In genomic region chr2:166984797-166985196, GRCh38 we compare ENCODE assay signal across 14 cellular contexts.
A peak's percentile ranks its signal among the peaks of the same experiment; 100 is the strongest.
DNase-seq lines count a peak whose midpoint lies in the region; ATAC-seq and TF ChIP-seq lines count a peak whose summit lies in the region.
"Had no signal": no experiment of that assay in that cellular context is flagged by ENCODE, and none has a peak within 500 bp of the region (broad histone marks: within the 10 kb centered on the region; RNA-seq: fewer than 3 reads in every experiment).

No MANE protein-coding gene starts in this region.

- H3K36me3 ChIP-seq in IMR-90 (ENCODE audit: control insufficient read depth, insufficient read depth, low read length) (no peaks in the 10 kb centered on the region), upper lobe of right lung (no peaks in the 10 kb centered on the region)
- H3K36me3 ChIP-seq: BLaER1 had no signal

- H3K56ac ChIP-seq in IMR-90 (ENCODE audit: extremely low read depth, insufficient read depth, low read length) = no peak overlapping the region

- POLR2A ChIA-PET in IMR-90 (lab: Charles Lee; ENCODE audit: unreplicated experiment) = no interaction called here

- TF ChIP-seq RAD21 in IMR-90 (IDR thresholded peaks at IDR 0.05; ENCODE audit: low read length) = no peak

- no peak overlapping the region for H4K8ac ChIP-seq in IMR-90 (ENCODE audit: low read depth in 2 of 2, low read length in 2 of 2)

- dilution Hi-C loops in IMR-90 (cut with HindIII; ENCODE audit: low sequenced_read_pairs, unreplicated experiment) = no loop called here

- H3K18ac ChIP-seq in IMR-90 (ENCODE audit: low read depth, low read length) = no peak overlapping the region

- H3K4me1 ChIP-seq in IMR-90 (ENCODE audit: control insufficient read depth, insufficient read depth, low read length) = no peaks in the 10 kb centered on the region
- no peaks in the 10 kb centered on the region for H3K4me1 ChIP-seq in upper lobe of right lung
- H3K4me1 ChIP-seq: BLaER1, Caco-2 had no signal

- no peak overlapping the region for H2AK9ac ChIP-seq in IMR-90 (replicated peaks; ENCODE audit: low read depth, low read length, poor library complexity)

- no peak overlapping the region for H3K4me3 ChIP-seq in IMR-90 (ENCODE audit: insufficient read depth, low read depth, low read length)
- no peak overlapping the region for H3K4me3 ChIP-seq in astrocyte of the spinal cord (ENCODE audit: low read depth, low read length)
- no peak overlapping the region for H3K4me3 ChIP-seq in upper lobe of right lung
- H3K4me3 ChIP-seq: BLaER1, GM12878, GM23248 had no signal

- H2BK20ac ChIP-seq in IMR-90 (ENCODE audit: low read depth, low read length) = no peak overlapping the region

- no TSS peak for BruUV-seq in IMR-90 (replicated peaks; lab: Mats Ljungman, UMichigan)

- no peak overlapping the region for H2AK5ac ChIP-seq in IMR-90 (ENCODE audit: low read depth, low read length)

- H2BK15ac ChIP-seq in IMR-90 (ENCODE audit: low read depth, low read length) = no peak overlapping the region

- H3K14ac ChIP-seq in IMR-90 (replicated peaks; ENCODE audit: low read depth, low read length) = no peak overlapping the region

- no peaks in the 10 kb centered on the region for H3K9me1 ChIP-seq in IMR-90 (ENCODE audit: insufficient read depth, low read length)

- no peak overlapping the region for H3K4me2 ChIP-seq in IMR-90 (ENCODE audit: low read depth, low read length)
- H3K4me2 ChIP-seq: BLaER1 had no signal

- H3K27ac ChIP-seq in IMR-90 (ENCODE audit: insufficient read depth, low read length) (no peak overlapping the region), upper lobe of right lung (no peak overlapping the region)
- H3K27ac ChIP-seq: BLaER1, GM23248 had no signal

- H3K27me3 ChIP-seq in IMR-90 (ENCODE audit: control insufficient read depth, insufficient read depth, low read length) = no peaks in the 10 kb centered on the region
- no peaks in the 10 kb centered on the region for H3K27me3 ChIP-seq in upper lobe of right lung
- H3K27me3 ChIP-seq: BLaER1 had no signal

- no peak overlapping the region for H2AFZ ChIP-seq in IMR-90 (replicated peaks; ENCODE audit: low read length, poor library complexity)
- H2AFZ ChIP-seq: GM23248 had no signal

- no peak overlapping the region for H4K91ac ChIP-seq in IMR-90 (ENCODE audit: insufficient read depth, low read depth, low read length)

- no peak for TF ChIP-seq POLR2A in IMR-90 (IDR thresholded peaks at IDR 0.05; ENCODE audit: low read depth, low read length)

- ATAC-seq in IMR-90 (ENCODE audit: low read depth) (0 out of 2 replicates have a peak, but pooled peaks have one; percentile 40), upper lobe of right lung (no peak)
- ATAC-seq: GM12878 had no signal

- no peak overlapping the region for H3K9ac ChIP-seq in IMR-90 (ENCODE audit: low read depth, low read length)
- H3K9ac ChIP-seq: BLaER1, GM23248 had no signal

- no peaks in the 10 kb centered on the region for H4K20me1 ChIP-seq in IMR-90 (ENCODE audit: insufficient read depth, low read length)
- H4K20me1 ChIP-seq: BLaER1 had no signal

- peak; percentile 67 for DNase-seq in ELR (ENCODE audit: low read depth)
- DNase-seq in IMR-90 = peak; percentile 70
- DNase-seq in astrocyte of the spinal cord (ENCODE audit: low read depth, low spot score) = peak; percentile 29
- peak; percentile 6 for DNase-seq in fibroblast of peridontal ligament (ENCODE audit: extremely low read depth)
- no peak for DNase-seq in germinal center (ENCODE audit: low spot score)
- no peak for DNase-seq in upper lobe of right lung
- DNase-seq in amniotic stem cell (lab: John Stamatoyannopoulos, UW) = no peak
- DNase-seq: 8988T; AML-193; Caco-2; CD8-positive, alpha-beta memory T cell; GM23248 had no signal

- H3K4ac ChIP-seq in IMR-90 (ENCODE audit: low read depth, low read length) = no peak overlapping the region

- CTCF ChIA-PET in IMR-90 (lab: Yijun Ruan, JAX) = interaction anchor here (0.9 kb wide), 1 partner anchor 13 kb away, joined by 3 read pairs; no protein-coding TSS in a partner anchor

- intact Hi-C loops in IMR-90 (cut with micrococcal nuclease) (no loop called here), upper lobe of right lung (cut with DNase I) (no loop called here)

- H3K23ac ChIP-seq in IMR-90 (ENCODE audit: low read depth, low read length) = no peak overlapping the region

- in situ Hi-C loops in IMR-90 (cut with MboI; ENCODE audit: low sequenced_read_pairs) = no loop called here
- in situ Hi-C loops in astrocyte of the spinal cord (cut with HindIII; ENCODE audit: low sequenced_read_pairs) = no loop called here

- H4K5ac ChIP-seq in IMR-90 (ENCODE audit: low read depth, low read length) = no peak overlapping the region

- H3K79me1 ChIP-seq in IMR-90 (ENCODE audit: low read depth in 1 of 2, low read length in 2 of 2) = no peaks in the 10 kb centered on the region

- TF ChIP-seq CTCF in IMR-90 (conservative IDR thresholded peaks at IDR 0.05; ENCODE audit: low read depth, low read length) = no peak
- no peak for TF ChIP-seq CTCF in astrocyte of the spinal cord (IDR thresholded peaks at IDR 0.05; ENCODE audit: low read depth, low read length)
- no peak for TF ChIP-seq CTCF in upper lobe of right lung (IDR thresholded peaks at IDR 0.05)

- no peak overlapping the region for H2BK5ac ChIP-seq in IMR-90 (ENCODE audit: low read depth, low read length, poor library complexity, severe bottlenecking)

- H3K9me3 ChIP-seq in IMR-90 (ENCODE audit: control insufficient read depth, insufficient read depth, low read length) (no peaks in the 10 kb centered on the region), upper lobe of right lung (peaks cover 8% of the 10 kb centered on the region)

- H2BK120ac ChIP-seq in IMR-90 (ENCODE audit: low read depth, low read length) = no peak overlapping the region

TF ChIP-seq in IMR-90, 13 proteins besides CTCF, POLR2A, EP300 and RAD21:
- TF ChIP-seq SMC3 (IDR thresholded peaks at IDR 0.05; ENCODE audit: low read depth, low read length) (no peak), FOS (IDR thresholded peaks at IDR 0.05; ENCODE audit: low read depth, low read length) (0 out of 2 replicates have a peak, but pooled peaks have one; percentile 14)

Comparison
In these comparisons a context has a peak if more than half of its experiments do, and no peak if none do; other contexts are left out.
1. DNase-seq: peak in ELR (single experiment), IMR-90 (single experiment), astrocyte of the spinal cord (single experiment) and fibroblast of peridontal ligament (single experiment); none in germinal center (single experiment), upper lobe of right lung (single experiment) and amniotic stem cell (single experiment).